33 cellular contexts compared by ENCODE assay signal in the genomic region with DNA sequence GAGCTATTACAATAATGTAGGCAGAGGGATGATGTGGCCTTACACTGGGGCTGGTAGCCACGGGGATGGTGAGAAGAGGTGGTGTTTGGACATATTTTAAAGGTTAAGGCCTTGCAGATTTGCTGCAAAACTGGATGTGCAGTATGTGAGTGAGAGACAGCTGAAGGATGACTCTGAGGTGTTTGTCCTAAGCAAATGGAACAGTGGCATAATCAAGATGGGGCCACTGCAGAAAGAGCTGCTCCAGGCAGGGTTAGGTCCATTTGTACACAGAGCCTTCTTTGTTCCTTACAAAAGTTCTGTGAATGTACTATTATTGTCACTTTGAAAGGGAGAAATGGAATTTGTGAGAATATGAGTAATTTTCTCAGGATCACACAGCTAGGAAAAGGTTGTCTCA.
"Had no signal": no experiment of that assay in that cellular context is flagged by ENCODE, and none has a peak within 500 bp of the region (broad histone marks: within the 10 kb centered on the region; RNA-seq: fewer than 3 reads in every experiment).

No MANE protein-coding gene starts in this region.

- H3K9me3 Mint-ChIP-seq: activated naive CD8-positive, alpha-beta T cell treated with anti-CD3 and anti-CD28 coated beads, Interleukin-2, amount 50 U/mL, for 24 hours; activated T-helper 1 cell treated with anti-CD3 and anti-CD28 coated beads, Interleukin-12 subunit alpha, Interleukin-12 subunit beta, Interleukin-2, Interleukin-4 antibody, amounts not matched to agents 30 ng/mL and 10 ng/mL and 1 ng/mL, durations not matched to agents 14 hours and 24 hours and 36 hours; brain had no signal

- H3K27ac ChIP-seq: PC-9, RWPE1, WERI-Rb-1 had no signal

- H2AFZ ChIP-seq: PC-9 had no signal

- H3K36me3 ChIP-seq: WERI-Rb-1 had no signal

- H3K4me2 ChIP-seq: PC-9 had no signal

- H3K4me3 ChIP-seq: PC-9 had no signal

- H3K4me3 Mint-ChIP-seq: activated CD4-positive, alpha-beta T cell treated with anti-CD3 and anti-CD28 coated beads for 36 hours; activated CD4-positive, alpha-beta T cell treated with anti-CD3 and anti-CD28 coated beads, Interleukin-2, amount 10 ng/mL, durations not matched to agents 7 days and 5 days; activated naive CD4-positive, alpha-beta T cell treated with anti-CD3 and anti-CD28 coated beads, Interleukin-2, amount 10 ng/mL, durations not matched to agents 7 days and 5 days; activated naive CD8-positive, alpha-beta T cell; activated naive CD8-positive, alpha-beta T cell treated with anti-CD3 and anti-CD28 coated beads, Interleukin-2, amount 50 U/mL, for 24 hours; activated T-cell treated with anti-CD3 and anti-CD28 coated beads, Interleukin-2, amount 50 U/mL, for 4 hours; activated T-helper 1 cell treated with anti-CD3 and anti-CD28 coated beads, Interleukin-12 subunit alpha, Interleukin-12 subunit beta, Interleukin-2, Interleukin-4 antibody, amounts not matched to agents 30 ng/mL and 10 ng/mL and 1 ng/mL, durations not matched to agents 14 hours and 24 hours and 36 hours; brain had no signal

- ATAC-seq: activated CD4-positive, alpha-beta T cell treated with anti-CD3 and anti-CD28 coated beads for 36 hours; activated naive CD8-positive, alpha-beta T cell treated with anti-CD3 and anti-CD28 coated beads, Interleukin-2, amount 50 U/mL, for 24 hours; activated T-cell treated with anti-CD3 and anti-CD28 coated beads, Interleukin-2, amount 50 U/mL, for 4 hours; Right ventricle myocardium inferior had no signal

- DNase-seq: activated CD4-positive, alpha-beta T cell treated with anti-CD3 and anti-CD28 coated beads for 36 hours; activated CD4-positive, alpha-beta T cell treated with anti-CD3 and anti-CD28 coated beads, Interleukin-2, amount 10 ng/mL, durations not matched to agents 7 days and 5 days; activated CD4-positive, alpha-beta T cell treated with anti-CD3 and anti-CD28 coated beads, Interleukin-2, amount 50 U/mL, for 48 hours; activated CD8-positive, alpha-beta memory T cell treated with anti-CD3 and anti-CD28 coated beads, Interleukin-2, amount 50 U/mL, for 4 hours; activated naive CD4-positive, alpha-beta T cell treated with anti-CD3 and anti-CD28 coated beads, Interleukin-2, amount 10 ng/mL, durations not matched to agents 7 days and 5 days; activated naive CD8-positive, alpha-beta T cell treated with anti-CD3 and anti-CD28 coated beads, Interleukin-2, amount 50 U/mL, for 24 hours; activated T-cell treated with anti-CD3 and anti-CD28 coated beads for 4 hours; activated T-cell treated with anti-CD3 and anti-CD28 coated beads, Interleukin-2, amount 50 U/mL, for 4 hours; central memory CD4-positive, alpha-beta T cell; NCI-H1092 treated with DMSO at 0.1 percent for 48 hours; NCI-H1417; NCI-H146; NCI-H187; NCI-H2029 treated with DMSO at 0.1 percent for 48 hours; NCI-H2107; NCI-H2171; NCI-H510A; NCI-H526; NCI-H748 treated with DMSO at 0.1 percent for 48 hours; NK-92 treated with Interleukin-12 subunit alpha and Interleukin-12 subunit beta, amount 100 ng/mL, for 24 hours; PC-9; SIG-M5; SW 1271; T-helper 1 cell; T-helper 2 cell; T-helper 9 cell; WERI-Rb-1 had no signal

- H3K4me1 Mint-ChIP-seq: activated CD4-positive, alpha-beta T cell treated with anti-CD3 and anti-CD28 coated beads for 36 hours; activated CD4-positive, alpha-beta T cell treated with anti-CD3 and anti-CD28 coated beads, Interleukin-2, amount 10 ng/mL, durations not matched to agents 7 days and 5 days; activated naive CD4-positive, alpha-beta T cell treated with anti-CD3 and anti-CD28 coated beads, Interleukin-2, amount 10 ng/mL, durations not matched to agents 7 days and 5 days; activated naive CD8-positive, alpha-beta T cell treated with anti-CD3 and anti-CD28 coated beads, Interleukin-2, amount 50 U/mL, for 24 hours had no signal

- FAIRE-seq: RCC 7860 had no signal

- H3K27ac Mint-ChIP-seq: activated CD4-positive, alpha-beta T cell treated with anti-CD3 and anti-CD28 coated beads for 36 hours; activated CD4-positive, alpha-beta T cell treated with anti-CD3 and anti-CD28 coated beads, Interleukin-2, amount 10 ng/mL, durations not matched to agents 7 days and 5 days; activated naive CD4-positive, alpha-beta T cell treated with anti-CD3 and anti-CD28 coated beads, Interleukin-2, amount 10 ng/mL, durations not matched to agents 7 days and 5 days; activated naive CD8-positive, alpha-beta T cell; activated naive CD8-positive, alpha-beta T cell treated with anti-CD3 and anti-CD28 coated beads, Interleukin-2, amount 50 U/mL, for 24 hours; activated T-helper 1 cell treated with anti-CD3 and anti-CD28 coated beads, Interleukin-12 subunit alpha, Interleukin-12 subunit beta, Interleukin-2, Interleukin-4 antibody, amounts not matched to agents 30 ng/mL and 10 ng/mL and 1 ng/mL, durations not matched to agents 14 hours and 24 hours and 36 hours; brain had no signal

- H3K27me3 Mint-ChIP-seq: activated CD4-positive, alpha-beta T cell treated with anti-CD3 and anti-CD28 coated beads for 36 hours; activated CD4-positive, alpha-beta T cell treated with anti-CD3 and anti-CD28 coated beads, Interleukin-2, amount 10 ng/mL, durations not matched to agents 7 days and 5 days; activated naive CD4-positive, alpha-beta T cell treated with anti-CD3 and anti-CD28 coated beads, Interleukin-2, amount 10 ng/mL, durations not matched to agents 7 days and 5 days; activated naive CD8-positive, alpha-beta T cell; activated naive CD8-positive, alpha-beta T cell treated with anti-CD3 and anti-CD28 coated beads, Interleukin-2, amount 50 U/mL, for 24 hours; brain had no signal

- H3K36me3 Mint-ChIP-seq: activated naive CD4-positive, alpha-beta T cell treated with anti-CD3 and anti-CD28 coated beads, Interleukin-2, amount 10 ng/mL, durations not matched to agents 7 days and 5 days; activated naive CD8-positive, alpha-beta T cell; brain had no signal
